In genomic region chr10:76125900-76126299, GRCh38 we compare ENCODE assay signal across 14 cellular contexts.
DNase-seq lines count a peak whose midpoint lies in the region; ATAC-seq, FAIRE-seq and TF ChIP-seq lines count a peak whose summit lies in the region.
"Had no signal": no experiment of that assay in that cellular context is flagged by ENCODE, and none has a peak within 500 bp of the region (broad histone marks: within the 10 kb centered on the region; RNA-seq: fewer than 3 reads in every experiment).

No MANE protein-coding gene starts in this region.

- H3K9ac ChIP-seq in keratinocyte (ENCODE audit: control insufficient read depth, extremely low read depth, insufficient read depth, low read length): no peak overlapping the region
- H3K9ac ChIP-seq: BLaER1 treated with 17β-estradiol and CSF1 and Interleukin-3, amounts not matched to agents 10 nM and 100 nM; GM23248 had no signal

- CTCF ChIA-PET in naive thymus-derived CD4-positive, alpha-beta T cell (lab: Charles Lee): no interaction called here

- H3K36me3 ChIP-seq in keratinocyte (ENCODE audit: control insufficient read depth in 2 of 2, extremely low read depth in 1 of 2, insufficient read depth in 2 of 2, low read length in 2 of 2): no peaks in the 10 kb centered on the region
- H3K36me3 ChIP-seq in naive thymus-derived CD4-positive, alpha-beta T cell (ENCODE audit: control insufficient read depth in 2 of 3, insufficient read depth in 3 of 3, low read length in 3 of 3): no peaks in the 10 kb centered on the region
- H3K36me3 ChIP-seq: BLaER1 treated with 17β-estradiol and CSF1 and Interleukin-3, amounts not matched to agents 10 nM and 100 nM had no signal

- no peaks in the 10 kb centered on the region for H3K36me3 Mint-ChIP-seq in activated T-helper 2 cell treated with anti-CD3 and anti-CD28 coated beads, Interferon-gamma antibody, Interleukin-2, Interleukin-4, amounts not matched to agents 10 μg/mL and 5 μg/mL and 100 μg/mL, durations not matched to agents 14 hours and 24 hours and 36 hours (ENCODE audit: low read depth)
- H3K36me3 Mint-ChIP-seq in naive thymus-derived CD4-positive, alpha-beta T cell: no peaks in the 10 kb centered on the region
- H3K36me3 Mint-ChIP-seq: CD4-positive, CD25-positive, alpha-beta regulatory T cell had no signal

- H3K27ac ChIP-seq in keratinocyte (ENCODE audit: control insufficient read depth, insufficient read depth, low read length): no peak overlapping the region
- no peak overlapping the region for H3K27ac ChIP-seq in naive thymus-derived CD4-positive, alpha-beta T cell (ENCODE audit: low read depth, low read length)
- H3K27ac ChIP-seq: BLaER1 treated with 17β-estradiol and CSF1 and Interleukin-3, amounts not matched to agents 10 nM and 100 nM; GM23248 had no signal

- H3K4me1 ChIP-seq in keratinocyte (ENCODE audit: control insufficient read depth, extremely low read depth, insufficient read depth, low read length): peaks cover 23% of the 10 kb centered on the region
- no peaks in the 10 kb centered on the region for H3K4me1 ChIP-seq in naive thymus-derived CD4-positive, alpha-beta T cell (ENCODE audit: control insufficient read depth in 2 of 2, insufficient read depth in 2 of 2, low read length in 2 of 2)

- no peak overlapping the region for H3K4me3 ChIP-seq in epithelial cell of esophagus (ENCODE audit: low read length)
- H3K4me3 ChIP-seq in keratinocyte (ENCODE audit: control insufficient read depth in 2 of 3, extremely low read depth in 1 of 3, insufficient read depth in 2 of 3, low read depth in 1 of 3, low read length in 3 of 3): no peak overlapping the region
- H3K4me3 ChIP-seq in naive thymus-derived CD4-positive, alpha-beta T cell (ENCODE audit: low read length): no peak overlapping the region
- H3K4me3 ChIP-seq: BLaER1 treated with 17β-estradiol and CSF1 and Interleukin-3, amounts not matched to agents 10 nM and 100 nM; GM23248 had no signal

- POLR2A ChIA-PET in naive thymus-derived CD4-positive, alpha-beta T cell (lab: Charles Lee): no interaction called here

- no peak for ATAC-seq in GM21367 (IDR thresholded peaks at IDR 0.05; ENCODE audit: unreplicated experiment)
- ATAC-seq in naive thymus-derived CD4-positive, alpha-beta T cell: no peak

- intact Hi-C loops in activated T-helper 2 cell treated with anti-CD3 and anti-CD28 coated beads, Interferon-gamma antibody, Interleukin-2, Interleukin-4, amounts not matched to agents 10 μg/mL and 5 μg/mL and 100 μg/mL, durations not matched to agents 14 hours and 24 hours and 36 hours (cut with micrococcal nuclease): loop anchor here (10.0 kb wide), 1 partner anchor 59 kb away; no protein-coding TSS in a partner anchor
- intact Hi-C loops in naive thymus-derived CD4-positive, alpha-beta T cell (cut with micrococcal nuclease): no loop called here

- H2AFZ ChIP-seq in keratinocyte (ENCODE audit: control insufficient read depth, low read length): no peak overlapping the region
- H2AFZ ChIP-seq: GM23248 had no signal

- H3K4me1 Mint-ChIP-seq in activated T-helper 2 cell treated with anti-CD3 and anti-CD28 coated beads, Interferon-gamma antibody, Interleukin-2, Interleukin-4, amounts not matched to agents 10 μg/mL and 5 μg/mL and 100 μg/mL, durations not matched to agents 14 hours and 24 hours and 36 hours (ENCODE audit: low read depth): no peaks in the 10 kb centered on the region
- H3K4me1 Mint-ChIP-seq in naive thymus-derived CD4-positive, alpha-beta T cell: peaks cover 0 to 11% (median 0%) of the 10 kb centered on the region in 7 donors

- H4K20me1 ChIP-seq in keratinocyte (ENCODE audit: control insufficient read depth, extremely low read depth, insufficient read depth, low read length): no peaks in the 10 kb centered on the region
- H4K20me1 ChIP-seq: BLaER1 treated with 17β-estradiol and CSF1 and Interleukin-3, amounts not matched to agents 10 nM and 100 nM had no signal

- H3K9me3 ChIP-seq in keratinocyte (ENCODE audit: control insufficient read depth, low read depth, low read length): no peaks in the 10 kb centered on the region
- H3K9me3 ChIP-seq in naive thymus-derived CD4-positive, alpha-beta T cell (ENCODE audit: control insufficient read depth in 2 of 3, low read length in 3 of 3): no peaks in the 10 kb centered on the region
- H3K9me3 ChIP-seq: BLaER1 treated with 17β-estradiol and CSF1 and Interleukin-3, amounts not matched to agents 10 nM and 100 nM had no signal

- dilution Hi-C loops in keratinocyte (cut with MboI; ENCODE audit: extremely low pct_ligation_motif_present, low sequenced_read_pairs): no loop called here

- no peaks in the 10 kb centered on the region for H3K9me3 Mint-ChIP-seq in activated T-helper 2 cell treated with anti-CD3 and anti-CD28 coated beads, Interferon-gamma antibody, Interleukin-2, Interleukin-4, amounts not matched to agents 10 μg/mL and 5 μg/mL and 100 μg/mL, durations not matched to agents 14 hours and 24 hours and 36 hours
- H3K9me3 Mint-ChIP-seq in naive thymus-derived CD4-positive, alpha-beta T cell: peaks cover 0 to 8% (median 0%) of the 10 kb centered on the region in 11 donors

- DNase-seq in EH (ENCODE audit: low read depth): peak; percentile 27
- DNase-seq in M059J (ENCODE audit: low read depth): peak; percentile 41
- DNase-seq in epithelial cell of esophagus (ENCODE audit: low read depth): peak; percentile 38
- DNase-seq in keratinocyte (ENCODE audit: low read depth, low spot score): peak; percentile 60
- DNase-seq in activated T-helper 2 cell treated with anti-CD3 and anti-CD28 coated beads, Interferon-gamma antibody, Interleukin-2, Interleukin-4, amounts not matched to agents 10 μg/mL and 5 μg/mL and 100 μg/mL, durations not matched to agents 14 hours and 24 hours and 36 hours (ENCODE audit: low spot score): no peak
- DNase-seq in GOT3 (lab: John Stamatoyannopoulos, UW): no peak
- no peak for DNase-seq in naive thymus-derived CD4-positive, alpha-beta T cell
- DNase-seq: ACHN; CD4-positive, CD25-positive, alpha-beta regulatory T cell; DMS53; H9 had no signal

- H3K27ac Mint-ChIP-seq in activated T-helper 2 cell treated with anti-CD3 and anti-CD28 coated beads, Interferon-gamma antibody, Interleukin-2, Interleukin-4, amounts not matched to agents 10 μg/mL and 5 μg/mL and 100 μg/mL, durations not matched to agents 14 hours and 24 hours and 36 hours: no peak overlapping the region
- H3K27ac Mint-ChIP-seq in naive thymus-derived CD4-positive, alpha-beta T cell: no peak overlapping the region

- no peaks in the 10 kb centered on the region for H3K27me3 ChIP-seq in keratinocyte (ENCODE audit: control insufficient read depth, extremely low read depth, insufficient read depth, low read length)
- no peaks in the 10 kb centered on the region for H3K27me3 ChIP-seq in naive thymus-derived CD4-positive, alpha-beta T cell (ENCODE audit: control insufficient read depth in 2 of 2, insufficient read depth in 2 of 2, low read length in 2 of 2)

- FAIRE-seq in keratinocyte (lab: Jason Lieb, UNC): peak; percentile 90

- H3K9me1 ChIP-seq in keratinocyte (ENCODE audit: control insufficient read depth, extremely low read depth, insufficient read depth, low read length): no peaks in the 10 kb centered on the region

- no peak overlapping the region for H3K4me3 Mint-ChIP-seq in activated T-helper 2 cell treated with anti-CD3 and anti-CD28 coated beads, Interferon-gamma antibody, Interleukin-2, Interleukin-4, amounts not matched to agents 10 μg/mL and 5 μg/mL and 100 μg/mL, durations not matched to agents 14 hours and 24 hours and 36 hours (ENCODE audit: low read depth)
- H3K4me3 Mint-ChIP-seq in naive thymus-derived CD4-positive, alpha-beta T cell: no peak overlapping the region
- H3K4me3 Mint-ChIP-seq: H9 had no signal

- no peaks in the 10 kb centered on the region for H3K27me3 Mint-ChIP-seq in activated T-helper 2 cell treated with anti-CD3 and anti-CD28 coated beads, Interferon-gamma antibody, Interleukin-2, Interleukin-4, amounts not matched to agents 10 μg/mL and 5 μg/mL and 100 μg/mL, durations not matched to agents 14 hours and 24 hours and 36 hours (ENCODE audit: low read depth)
- H3K27me3 Mint-ChIP-seq in naive thymus-derived CD4-positive, alpha-beta T cell: peaks cover 0 to 4% (median 1%) of the 10 kb centered on the region in 5 donors
- H3K27me3 Mint-ChIP-seq: CD4-positive, CD25-positive, alpha-beta regulatory T cell had no signal

- H3K79me2 ChIP-seq in keratinocyte (ENCODE audit: control insufficient read depth, insufficient read depth, low read length): no peaks in the 10 kb centered on the region

- TF ChIP-seq CTCF in epithelial cell of esophagus (IDR thresholded peaks at IDR 0.05; ENCODE audit: insufficient read depth, low read depth, low read length, missing control alignments): no peak
- no peak for TF ChIP-seq CTCF in keratinocyte (optimal IDR thresholded peaks at IDR 0.05 in 1 of 3, IDR thresholded peaks at IDR 0.05 in 1 of 3, conservative IDR thresholded peaks at IDR 0.05 in 1 of 3; ENCODE audit: extremely low read depth in 1 of 3, insufficient read depth in 2 of 3, low read length in 3 of 3)

- peak overlapping the region; percentile 42 for H3K4me2 ChIP-seq in keratinocyte (ENCODE audit: control insufficient read depth, extremely low read depth, insufficient read depth, low read depth, low read length)

Comparison
In these comparisons a context has a peak if more than half of its experiments do, and no peak if none do; other contexts are left out.
1. DNase-seq: peak in EH (single experiment), M059J (single experiment), epithelial cell of esophagus (single experiment) and keratinocyte (single experiment); none in activated T-helper 2 cell treated with anti-CD3 and anti-CD28 coated beads, Interferon-gamma antibody, Interleukin-2, Interleukin-4, amounts not matched to agents 10 μg/mL and 5 μg/mL and 100 μg/mL, durations not matched to agents 14 hours and 24 hours and 36 hours (single experiment), GOT3 (single experiment) and naive thymus-derived CD4-positive, alpha-beta T cell (0 of 9).